ENCODE assay signal across 1 cellular context in the genomic region with DNA sequence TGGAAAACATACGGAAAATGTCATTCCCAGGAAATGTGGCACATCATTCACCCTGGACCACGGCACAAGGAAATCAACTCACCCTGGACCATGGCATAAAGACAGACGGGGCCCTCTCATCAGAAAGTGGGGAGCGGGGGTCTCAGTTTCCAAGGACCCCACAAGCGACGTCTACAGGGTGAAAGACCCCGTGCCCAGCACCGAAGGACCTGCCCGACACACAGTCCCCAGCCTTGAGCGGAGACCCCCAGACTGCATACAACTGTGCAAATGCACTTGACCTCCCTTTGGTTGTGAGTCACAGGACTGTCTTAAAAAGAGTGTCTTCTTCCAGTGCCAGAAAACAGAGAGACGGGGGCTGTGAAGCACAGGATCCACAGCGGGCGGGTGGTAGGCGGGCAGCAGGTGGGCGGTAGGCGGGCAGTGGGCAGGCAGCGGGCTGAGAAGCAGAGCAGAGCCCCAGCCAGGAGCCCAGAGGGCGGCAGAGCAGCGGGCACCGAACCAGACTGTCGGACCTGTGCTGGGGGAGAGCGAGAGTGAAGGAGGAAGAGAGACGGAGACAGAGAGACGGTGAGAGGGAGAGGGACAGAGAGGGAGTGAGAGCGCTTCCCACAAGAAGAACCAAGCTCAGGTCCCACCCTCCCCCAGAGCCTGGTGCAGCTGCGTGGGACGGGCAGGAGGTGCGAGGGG.
TF ChIP-seq lines count a peak whose summit lies in the region.

No MANE protein-coding gene starts in this region.

TF ChIP-seq in HepG2, 621 proteins besides CTCF, POLR2A, EP300 and RAD21 (continued from another document):
- no peak for TF ChIP-seq ZNF841 (CRISPR knock-in tag; IDR thresholded peaks at IDR 0.05; ENCODE audit: borderline replicate concordance)
- no peak for TF ChIP-seq YEATS4 (CRISPR knock-in tag; IDR thresholded peaks at IDR 0.05; ENCODE audit: borderline replicate concordance)
- no peak for TF ChIP-seq ZSCAN5A (CRISPR knock-in tag; IDR thresholded peaks at IDR 0.05; ENCODE audit: borderline replicate concordance)
- TF ChIP-seq NCOA5 (CRISPR knock-in tag; IDR thresholded peaks at IDR 0.05), result no peak
